ENCODE assay signal across 14 cellular contexts in the genomic region with DNA sequence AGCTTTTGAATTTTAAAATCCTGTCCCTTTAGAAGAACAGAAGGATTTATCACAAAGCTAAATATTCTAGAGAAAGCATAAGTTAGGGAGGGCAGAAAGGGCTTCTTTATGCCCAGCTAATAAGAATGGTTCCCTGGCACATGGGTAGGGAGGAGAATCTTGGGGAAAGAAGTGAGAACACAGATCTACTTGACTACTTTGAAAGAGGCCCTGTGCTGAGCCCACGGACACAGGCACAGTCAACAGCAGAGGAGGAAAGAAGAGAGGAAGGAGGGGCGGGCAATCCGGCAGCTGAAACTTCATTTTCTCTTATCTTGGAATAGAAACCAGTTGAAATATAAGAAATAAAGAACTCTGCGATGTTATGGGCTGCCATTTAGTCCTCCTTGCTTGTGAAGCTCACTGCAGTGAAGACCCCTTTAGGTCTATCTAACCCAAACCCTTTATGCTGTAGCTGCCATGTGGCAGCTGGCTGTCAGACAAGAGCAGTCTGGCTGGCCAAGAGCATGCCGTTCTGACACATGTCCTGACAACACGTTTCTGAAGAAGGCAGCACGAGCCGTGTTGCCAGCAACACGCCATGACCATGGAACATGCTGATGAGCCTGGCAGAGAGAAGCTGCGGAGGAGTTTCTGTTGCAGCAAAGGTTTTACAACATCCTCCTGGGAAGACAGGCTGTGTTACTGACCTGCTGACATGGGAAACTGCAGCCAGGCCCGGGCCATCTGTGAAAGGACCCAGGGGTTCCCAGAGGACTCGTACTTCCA. TPM values are rescaled to one million over a fixed set of nuclear protein-coding genes. Genes with fewer than 3 reads are reported as not detected.
A peak's percentile ranks its signal among the peaks of the same experiment; 100 is the strongest.
DNase-seq lines count a peak whose midpoint lies in the region; ATAC-seq and TF ChIP-seq lines count a peak whose summit lies in the region.
"Had no signal": no experiment of that assay in that cellular context is flagged by ENCODE, and none has a peak within 500 bp of the region (broad histone marks: within the 10 kb centered on the region; RNA-seq: fewer than 3 reads in every experiment).

No MANE protein-coding gene starts in this region.

- TF ChIP-seq RAD21 in liver (IDR thresholded peaks at IDR 0.05): no peak

- TF ChIP-seq CTCF in esophagus muscularis mucosa (IDR thresholded peaks at IDR 0.05): no peak
- TF ChIP-seq CTCF in liver (IDR thresholded peaks at IDR 0.05; ENCODE audit: low read depth, low read length, missing input control): no peak

- no peak overlapping the region for H3K4me3 ChIP-seq in esophagus muscularis mucosa
- no peak overlapping the region for H3K4me3 ChIP-seq in liver (ENCODE audit: low read depth in 1 of 3, low read length in 3 of 3)
- H3K4me3 ChIP-seq: MG63 had no signal

- ATAC-seq in HG02610 (IDR thresholded peaks at IDR 0.05; ENCODE audit: unreplicated experiment): no peak
- no peak for ATAC-seq in GM21360 (IDR thresholded peaks at IDR 0.05; ENCODE audit: unreplicated experiment)
- ATAC-seq in GM18858 (IDR thresholded peaks at IDR 0.05; ENCODE audit: unreplicated experiment): no peak
- ATAC-seq: stimulated activated naive B cell treated with anti-CD40 and anti-IgM and Interleukin-4, amounts not matched to agents 10 μg/mL and 1 μg/mL and 100 μg/mL, for 72 hours had no signal

- H3K4me1 ChIP-seq in esophagus muscularis mucosa: peaks cover 67 to 75% (median 69%) of the 10 kb centered on the region in 4 donors
- peaks cover 0 to 21% (median 7%) of the 10 kb centered on the region in 4 donors for H3K4me1 ChIP-seq in liver (ENCODE audit: control insufficient read depth in 4 of 4, insufficient read depth in 4 of 4, low read length in 3 of 4)

- H3K9me3 ChIP-seq in esophagus muscularis mucosa (no peaks in the 10 kb centered on the region), liver (ENCODE audit: control insufficient read depth in 4 of 4, low read length in 3 of 4) (no peaks in the 10 kb centered on the region)
- H3K9me3 ChIP-seq: MG63 had no signal

- WGBS in esophagus muscularis mucosa: 57% methylated on average over 9 of the region's 12 CpGs
- WGBS in liver: 77% methylated on average over 12 of the region's 12 CpGs

- H3K36me3 ChIP-seq in esophagus muscularis mucosa (no peaks in the 10 kb centered on the region), liver (ENCODE audit: control insufficient read depth in 4 of 4, insufficient read depth in 3 of 4, low read depth in 1 of 4, low read length in 3 of 4) (peaks cover 2 to 12% (median 9%) of the 10 kb centered on the region in 4 donors)
- H3K36me3 ChIP-seq: MG63 had no signal

- intact Hi-C loops in esophagus muscularis mucosa (cut with DNase I): no loop called here

- DNase-seq in NCI-H1694 treated with DMSO at 0.1 percent for 48 hours (lab: John Stamatoyannopoulos, UW): peak; percentile 71
- DNase-seq in esophagus muscularis mucosa (ENCODE audit: extremely low spot score): no peak
- peak in 6 of 49 donors; percentile 3 to 71 (median 14) for DNase-seq in substantia nigra (lab: John Stamatoyannopoulos, UW)
- DNase-seq in activated CD8-positive, alpha-beta memory T cell treated with anti-CD3 and anti-CD28 coated beads for 24 hours: no peak
- DNase-seq: activated CD4-positive, alpha-beta T cell treated with anti-CD3 and anti-CD28 coated beads, Interleukin-2, amount 50 U/mL, for 4 hours; NCI-H2107; stimulated activated naive B cell treated with anti-CD40 and anti-IgM and Interleukin-4, amounts not matched to agents 10 μg/mL and 1 μg/mL and 100 μg/mL, for 72 hours; T-helper 2 cell had no signal

- peak; percentile 70 for TF ChIP-seq EP300 in esophagus muscularis mucosa (IDR thresholded peaks at IDR 0.05)

- H3K27ac ChIP-seq in esophagus muscularis mucosa (replicated peaks in 1 of 4) (peak overlapping the region; percentile 64 to 78 (median 70)), liver (ENCODE audit: low read depth in 1 of 2, low read length in 2 of 2) (peak overlapping the region; percentile 10 to 25), substantia nigra (ENCODE audit: low read depth, low read length, poor library complexity, severe bottlenecking) (peak overlapping the region; percentile 60)
- H3K27ac ChIP-seq: HL-60 had no signal

- no peak for TF ChIP-seq POLR2A in esophagus muscularis mucosa (IDR thresholded peaks at IDR 0.05; ENCODE audit: low read depth)

- H3K27me3 ChIP-seq in esophagus muscularis mucosa (no peaks in the 10 kb centered on the region), liver (ENCODE audit: control insufficient read depth in 4 of 4, insufficient read depth in 4 of 4, low read length in 3 of 4) (no peaks in the 10 kb centered on the region)
- H3K27me3 ChIP-seq: MG63 had no signal

- H3K9ac ChIP-seq in liver (ENCODE audit: low read depth in 1 of 2, low read length in 2 of 2): no peak overlapping the region

TF ChIP-seq in liver, 16 proteins besides CTCF, POLR2A, EP300 and RAD21:
- TF ChIP-seq JUND (IDR thresholded peaks at IDR 0.05) (no peak), NR2F2 (IDR thresholded peaks at IDR 0.05) (peak; percentile 17)

RNA-seq across cellular contexts. Expression of gene ABLIM3, which starts 34.2 kb away (rescaled TPM):
- total RNA-seq in esophagus muscularis mucosa: 10 to 100 TPM; 40.9 to 64.5 (median 45.8) TPM
- total RNA-seq in liver: 100 to 1,000 TPM in 1 of 2 donors, 1 to 10 TPM in 1; 6.8 to 131 TPM
- polyA plus RNA-seq in liver: 10 to 100 TPM; 23.2 to 63.0 TPM

Comparison
In these comparisons a context has a peak if more than half of its experiments do, and no peak if none do; other contexts are left out.
1. H3K27ac ChIP-seq: peak in every context shown above with its lines; median percentile 70 in esophagus muscularis mucosa; 60 in substantia nigra; 18 in liver.